ENCODE assay signal across 13 cellular contexts in genomic region chr17:64741038-64741641, GRCh38.
DNase-seq lines count a peak whose midpoint lies in the region; ATAC-seq, FAIRE-seq and TF ChIP-seq lines count a peak whose summit lies in the region.
"Had no signal": no experiment of that assay in that cellular context is flagged by ENCODE, and none has a peak within 500 bp of the region (broad histone marks: within the 10 kb centered on the region; RNA-seq: fewer than 3 reads in every experiment).

No MANE protein-coding gene starts in this region.

- TF ChIP-seq CTCF in SK-N-SH (IDR thresholded peaks at IDR 0.05), result no peak
- no peak for TF ChIP-seq CTCF in osteoblast (IDR thresholded peaks at IDR 0.05; ENCODE audit: extremely low read depth, low read depth, low read length)

- H3K9me2 ChIP-seq in SK-N-SH, result no peaks in the 10 kb centered on the region

- no peak overlapping the region for H3K4me3 Mint-ChIP-seq in stimulated activated effector memory CD8-positive, alpha-beta T cell treated with anti-CD3 and anti-CD28 coated beads, Interleukin-12 subunit alpha, Interleukin-12 subunit beta, amount 100 ng/mL, for 72 hours
- H3K4me3 Mint-ChIP-seq: activated CD4-positive, alpha-beta T cell treated with anti-CD3 and anti-CD28 coated beads for 36 hours; nephron progenitor cell had no signal

- H3K27ac ChIP-seq in SK-N-SH (ENCODE audit: low read depth in 2 of 2, low read length in 1 of 2) (peak overlapping the region; percentile 55 to 74; a peak in 3 of 4 replicates), osteoblast (ENCODE audit: low read depth, low read length) (peak overlapping the region; percentile 96)

- H3K4me3 ChIP-seq in SK-N-SH (ENCODE audit: low read depth in 2 of 2, low read length in 1 of 2), result no peak overlapping the region
- peak overlapping the region; percentile 39 for H3K4me3 ChIP-seq in osteoblast (ENCODE audit: insufficient read depth, low read length)

- H3K9me3 ChIP-seq in SK-N-SH (no peaks in the 10 kb centered on the region), osteoblast (ENCODE audit: low read depth, low read length) (no peaks in the 10 kb centered on the region)

- no peak for ATAC-seq in stimulated activated effector memory CD8-positive, alpha-beta T cell treated with anti-CD3 and anti-CD28 coated beads, Interleukin-12 subunit alpha, Interleukin-12 subunit beta, amount 100 ng/mL, for 72 hours
- ATAC-seq: activated CD4-positive, alpha-beta T cell treated with anti-CD3 and anti-CD28 coated beads for 36 hours; stimulated activated naive CD8-positive, alpha-beta T cell treated with anti-CD3 and anti-CD28 coated beads, Interleukin-15, Interleukin-2, amounts not matched to agents 100 U/mL and 50 U/mL, for 24 hours had no signal

- TF ChIP-seq EP300 in SK-N-SH (IDR thresholded peaks at IDR 0.05; ENCODE audit: borderline replicate concordance in 1 of 2, low read depth in 1 of 2, low read length in 1 of 2), result no peak

- H4K20me1 ChIP-seq in SK-N-SH (ENCODE audit: insufficient read depth), result no peaks in the 10 kb centered on the region
- H4K20me1 ChIP-seq in osteoblast (ENCODE audit: insufficient read depth, low read length), result no peaks in the 10 kb centered on the region

- CTCF ChIA-PET in SK-N-SH (lab: Yijun Ruan, JAX), result interaction anchor here (0.7 to 1.5 kb wide), 2 partner anchors 22 to 321 kb away, joined by 3 read pairs; no protein-coding TSS in a partner anchor

- DNase-seq in AG20443 (ENCODE audit: low spot score), result peak; percentile 18
- DNase-seq in SK-N-SH, result no peak
- DNase-seq in globus pallidus (ENCODE audit: low spot score), result peak; percentile 57
- DNase-seq in osteoblast (ENCODE audit: insufficient read length, low spot score, missing footprints), result no peak
- DNase-seq in NCI-H1930 (lab: John Stamatoyannopoulos, UW), result no peak
- DNase-seq in RCC 7860 (ENCODE audit: low spot score), result no peak
- no peak for DNase-seq in stimulated activated effector memory CD8-positive, alpha-beta T cell treated with anti-CD3 and anti-CD28 coated beads, Interleukin-12 subunit alpha, Interleukin-12 subunit beta, amount 100 ng/mL, for 72 hours (ENCODE audit: low spot score in 2 of 2)
- DNase-seq in Kasumi-1 (lab: John Stamatoyannopoulos, UW), result no peak
- DNase-seq: activated CD4-positive, alpha-beta T cell treated with anti-CD3 and anti-CD28 coated beads for 36 hours; cerebellar nuclear complex; NCI-H82; nephron progenitor cell; stimulated activated naive CD8-positive, alpha-beta T cell treated with anti-CD3 and anti-CD28 coated beads, Interleukin-15, Interleukin-2, amounts not matched to agents 100 U/mL and 50 U/mL, for 24 hours had no signal

- H3K27me3 ChIP-seq in SK-N-SH (ENCODE audit: insufficient read depth), result no peaks in the 10 kb centered on the region
- no peaks in the 10 kb centered on the region for H3K27me3 ChIP-seq in osteoblast (ENCODE audit: insufficient read depth, low read length)

- no peaks in the 10 kb centered on the region for H3K36me3 Mint-ChIP-seq in stimulated activated effector memory CD8-positive, alpha-beta T cell treated with anti-CD3 and anti-CD28 coated beads, Interleukin-12 subunit alpha, Interleukin-12 subunit beta, amount 100 ng/mL, for 72 hours

- no peak for FAIRE-seq in RCC 7860 (lab: Jason Lieb, UNC)

- H2AFZ ChIP-seq in SK-N-SH (ENCODE audit: low read depth) (peak overlapping the region; percentile 69; the same call in 1 of the 2 replicates), osteoblast (ENCODE audit: low read length) (peak overlapping the region; percentile 59)

- no peaks in the 10 kb centered on the region for H3K79me2 ChIP-seq in SK-N-SH (ENCODE audit: insufficient read depth)
- peaks cover 9% of the 10 kb centered on the region for H3K79me2 ChIP-seq in osteoblast (ENCODE audit: insufficient read depth, low read length)

- H3K36me3 ChIP-seq in SK-N-SH (replicated peaks in 1 of 2; ENCODE audit: control insufficient read depth in 1 of 2, insufficient read depth in 2 of 2, low read length in 1 of 2) (no peaks in the 10 kb centered on the region), osteoblast (ENCODE audit: insufficient read depth, low read length) (no peaks in the 10 kb centered on the region)

- no peak overlapping the region for H3K27ac Mint-ChIP-seq in stimulated activated effector memory CD8-positive, alpha-beta T cell treated with anti-CD3 and anti-CD28 coated beads, Interleukin-12 subunit alpha, Interleukin-12 subunit beta, amount 100 ng/mL, for 72 hours
- H3K27ac Mint-ChIP-seq: activated CD4-positive, alpha-beta T cell treated with anti-CD3 and anti-CD28 coated beads for 36 hours; nephron progenitor cell had no signal

- H3K4me2 ChIP-seq in SK-N-SH (peak overlapping the region; percentile 60), osteoblast (ENCODE audit: insufficient read depth, low read length) (peak overlapping the region; percentile 61)

- no peak for TF ChIP-seq RAD21 in SK-N-SH (IDR thresholded peaks at IDR 0.05; ENCODE audit: low read length)

- WGBS in SK-N-SH (ENCODE audit: low lambda C conversion rate), result 50% methylated on average over 6 of the region's 6 CpGs

- H3K9me3 Mint-ChIP-seq in stimulated activated effector memory CD8-positive, alpha-beta T cell treated with anti-CD3 and anti-CD28 coated beads, Interleukin-12 subunit alpha, Interleukin-12 subunit beta, amount 100 ng/mL, for 72 hours, result no peaks in the 10 kb centered on the region
- H3K9me3 Mint-ChIP-seq: nephron progenitor cell had no signal

- peaks cover 2 to 34% of the 10 kb centered on the region in 2 experiments; a peak in 3 of 4 replicates for H3K4me1 ChIP-seq in SK-N-SH (ENCODE audit: control insufficient read depth in 1 of 2, insufficient read depth in 2 of 2, low read depth in 1 of 2, low read length in 1 of 2)
- H3K4me1 ChIP-seq in osteoblast (ENCODE audit: insufficient read depth, low read length), result peaks cover 35% of the 10 kb centered on the region

- H3F3A ChIP-seq in SK-N-SH (replicated peaks; ENCODE audit: insufficient read depth), result peaks cover 36% of the 10 kb centered on the region

- POLR2A ChIA-PET in SK-N-SH (lab: Yijun Ruan, JAX), result no interaction called here

- H3K4me1 Mint-ChIP-seq in stimulated activated effector memory CD8-positive, alpha-beta T cell treated with anti-CD3 and anti-CD28 coated beads, Interleukin-12 subunit alpha, Interleukin-12 subunit beta, amount 100 ng/mL, for 72 hours, result peaks cover 4% of the 10 kb centered on the region

- peak overlapping the region; percentile 34; the same call in 1 of the 2 replicates for H3K9ac ChIP-seq in SK-N-SH

TF ChIP-seq in SK-N-SH, 30 proteins besides CTCF, POLR2A, EP300 and RAD21:
- TF ChIP-seq TEAD4 (IDR thresholded peaks at IDR 0.05; ENCODE audit: borderline replicate concordance, insufficient read depth) (0 out of 2 replicates have a peak, but pooled peaks have one; percentile 18), PBX3 (IDR thresholded peaks at IDR 0.05) (0 out of 2 replicates have a peak, but pooled peaks have one; percentile 14), TCF12 (IDR thresholded peaks at IDR 0.05) (peak; percentile 57; the same call in 1 of the 2 replicates), MEF2A (IDR thresholded peaks at IDR 0.05; ENCODE audit: borderline replicate concordance, low read depth) (no peak), YY1 (IDR thresholded peaks at IDR 0.05; ENCODE audit: low read depth) (no peak), GABPA (IDR thresholded peaks at IDR 0.05; ENCODE audit: low read depth) (0 out of 2 replicates have a peak, but pooled peaks have one; percentile 32)
TF ChIP-seq in SK-N-SH: peak in this region for 4.

Comparison
In these comparisons a context has a peak if more than half of its experiments do, and no peak if none do; other contexts are left out.
1. DNase-seq: peak in AG20443 (single experiment) and globus pallidus (single experiment); none in SK-N-SH (single experiment), osteoblast (single experiment), NCI-H1930 (0 of 2), RCC 7860 (single experiment), stimulated activated effector memory CD8-positive, alpha-beta T cell treated with anti-CD3 and anti-CD28 coated beads, Interleukin-12 subunit alpha, Interleukin-12 subunit beta, amount 100 ng/mL, for 72 hours (0 of 2) and Kasumi-1 (0 of 2).